Comparison of ENCODE assay signal across 1 cellular context in the genomic region with DNA sequence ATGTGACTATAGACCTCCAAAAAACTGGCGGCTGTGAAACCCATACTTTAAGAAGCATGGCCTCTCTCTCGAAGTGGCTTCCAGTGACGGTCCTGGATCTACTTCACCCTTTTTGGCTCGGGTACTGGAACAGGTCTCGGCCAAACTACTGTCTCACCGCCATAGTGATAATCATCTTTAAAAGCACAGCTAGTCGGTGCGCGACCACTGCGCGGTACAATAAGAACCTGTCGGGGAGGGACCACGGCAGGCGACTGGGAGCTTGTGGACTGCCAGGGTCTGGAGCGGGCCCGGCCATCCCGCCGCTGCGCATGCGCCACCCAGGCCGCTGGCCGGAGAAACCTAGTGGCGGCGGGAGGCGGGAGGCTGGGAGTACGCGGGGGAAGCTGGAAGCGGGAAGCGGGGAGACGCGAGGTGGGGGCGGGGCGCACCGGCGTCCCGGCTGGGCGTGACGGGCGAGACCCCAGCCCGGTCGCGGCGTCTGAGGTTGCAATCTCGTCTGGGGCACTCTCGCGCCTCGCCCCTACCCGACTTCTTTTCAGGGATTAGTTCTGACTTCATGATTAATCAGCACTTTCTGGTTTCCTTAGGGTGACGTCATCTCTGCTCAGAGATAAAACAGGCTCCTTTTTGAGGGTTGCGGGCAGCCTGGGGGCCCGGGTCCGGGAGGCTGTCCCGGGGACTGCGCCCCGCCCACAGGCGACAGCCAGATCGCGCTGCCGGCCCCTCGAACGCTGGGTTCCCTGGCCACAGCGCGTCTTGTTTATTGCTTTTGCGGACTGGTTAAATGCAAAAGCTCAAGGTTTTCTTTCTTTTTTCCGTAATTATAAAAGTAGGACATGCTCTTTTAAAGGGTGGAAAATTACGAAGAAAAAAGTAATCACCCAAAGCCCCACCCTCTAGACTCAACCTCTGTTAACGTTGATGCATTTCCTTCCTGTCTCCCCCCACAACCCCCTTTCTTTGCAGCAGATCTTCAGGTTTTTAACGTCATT.
TF ChIP-seq lines count a peak whose summit lies in the region.

No MANE protein-coding gene starts in this region.

TF ChIP-seq in K562, 482 proteins besides CTCF, POLR2A, EP300 and RAD21 (continued from another document and continues in another):
- TF ChIP-seq, protein P1, sequence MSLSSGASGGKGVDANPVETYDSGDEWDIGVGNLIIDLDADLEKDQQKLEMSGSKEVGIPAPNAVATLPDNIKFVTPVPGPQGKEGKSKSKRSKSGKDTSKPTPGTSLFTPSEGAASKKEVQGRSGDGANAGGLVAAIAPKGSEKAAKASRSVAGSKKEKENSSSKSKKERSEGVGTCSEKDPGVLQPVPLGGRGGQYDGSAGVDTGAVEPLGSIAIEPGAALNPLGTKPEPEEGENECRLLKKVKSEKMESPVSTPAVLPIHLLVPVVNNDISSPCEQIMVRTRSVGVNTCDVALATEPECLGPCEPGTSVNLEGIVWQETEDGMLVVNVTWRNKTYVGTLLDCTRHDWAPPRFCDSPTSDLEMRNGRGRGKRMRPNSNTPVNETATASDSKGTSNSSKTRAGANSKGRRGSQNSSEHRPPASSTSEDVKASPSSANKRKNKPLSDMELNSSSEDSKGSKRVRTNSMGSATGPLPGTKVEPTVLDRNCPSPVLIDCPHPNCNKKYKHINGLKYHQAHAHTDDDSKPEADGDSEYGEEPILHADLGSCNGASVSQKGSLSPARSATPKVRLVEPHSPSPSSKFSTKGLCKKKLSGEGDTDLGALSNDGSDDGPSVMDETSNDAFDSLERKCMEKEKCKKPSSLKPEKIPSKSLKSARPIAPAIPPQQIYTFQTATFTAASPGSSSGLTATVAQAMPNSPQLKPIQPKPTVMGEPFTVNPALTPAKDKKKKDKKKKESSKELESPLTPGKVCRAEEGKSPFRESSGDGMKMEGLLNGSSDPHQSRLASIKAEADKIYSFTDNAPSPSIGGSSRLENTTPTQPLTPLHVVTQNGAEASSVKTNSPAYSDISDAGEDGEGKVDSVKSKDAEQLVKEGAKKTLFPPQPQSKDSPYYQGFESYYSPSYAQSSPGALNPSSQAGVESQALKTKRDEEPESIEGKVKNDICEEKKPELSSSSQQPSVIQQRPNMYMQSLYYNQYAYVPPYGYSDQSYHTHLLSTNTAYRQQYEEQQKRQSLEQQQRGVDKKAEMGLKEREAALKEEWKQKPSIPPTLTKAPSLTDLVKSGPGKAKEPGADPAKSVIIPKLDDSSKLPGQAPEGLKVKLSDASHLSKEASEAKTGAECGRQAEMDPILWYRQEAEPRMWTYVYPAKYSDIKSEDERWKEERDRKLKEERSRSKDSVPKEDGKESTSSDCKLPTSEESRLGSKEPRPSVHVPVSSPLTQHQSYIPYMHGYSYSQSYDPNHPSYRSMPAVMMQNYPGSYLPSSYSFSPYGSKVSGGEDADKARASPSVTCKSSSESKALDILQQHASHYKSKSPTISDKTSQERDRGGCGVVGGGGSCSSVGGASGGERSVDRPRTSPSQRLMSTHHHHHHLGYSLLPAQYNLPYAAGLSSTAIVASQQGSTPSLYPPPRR (CRISPR knock-in tag; IDR thresholded peaks at IDR 0.05; ENCODE audit: borderline replicate concordance) = no peak
- TF ChIP-seq, protein P2, sequence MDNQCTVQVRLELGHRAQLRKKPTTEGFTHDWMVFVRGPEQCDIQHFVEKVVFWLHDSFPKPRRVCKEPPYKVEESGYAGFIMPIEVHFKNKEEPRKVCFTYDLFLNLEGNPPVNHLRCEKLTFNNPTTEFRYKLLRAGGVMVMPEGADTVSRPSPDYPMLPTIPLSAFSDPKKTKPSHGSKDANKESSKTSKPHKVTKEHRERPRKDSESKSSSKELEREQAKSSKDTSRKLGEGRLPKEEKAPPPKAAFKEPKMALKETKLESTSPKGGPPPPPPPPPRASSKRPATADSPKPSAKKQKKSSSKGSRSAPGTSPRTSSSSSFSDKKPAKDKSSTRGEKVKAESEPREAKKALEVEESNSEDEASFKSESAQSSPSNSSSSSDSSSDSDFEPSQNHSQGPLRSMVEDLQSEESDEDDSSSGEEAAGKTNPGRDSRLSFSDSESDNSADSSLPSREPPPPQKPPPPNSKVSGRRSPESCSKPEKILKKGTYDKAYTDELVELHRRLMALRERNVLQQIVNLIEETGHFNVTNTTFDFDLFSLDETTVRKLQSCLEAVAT (IDR thresholded peaks at IDR 0.05) = no peak
- TF ChIP-seq TEAD2 (tag; IDR thresholded peaks at IDR 0.05) = peak; percentile 37; the same call in 1 of the 2 replicates
- peak; percentile 80 for TF ChIP-seq BRD4 (IDR thresholded peaks at IDR 0.05)
- no peak for TF ChIP-seq ETV5 (CRISPR knock-in tag; IDR thresholded peaks at IDR 0.05; ENCODE audit: low read depth)
- 0 out of 2 replicates have a peak, but pooled peaks have one; percentile 60 for TF ChIP-seq HIVEP1 (CRISPR knock-in tag; IDR thresholded peaks at IDR 0.05)
- no peak for TF ChIP-seq SLC30A9 (CRISPR knock-in tag; IDR thresholded peaks at IDR 0.05)
- peak; percentile 29 for TF ChIP-seq KDM5B (IDR thresholded peaks at IDR 0.05; ENCODE audit: insufficient replicate concordance, low read depth, low read length)
- peak; percentile 39 for TF ChIP-seq POLR2AphosphoS5 (IDR thresholded peaks at IDR 0.05; ENCODE audit: control insufficient read depth, insufficient read depth, low read depth, low read length)
- no peak; the same call in 1 of the 2 replicates for TF ChIP-seq ZNF232 (CRISPR knock-in tag; IDR thresholded peaks at IDR 0.05)
- no peak for TF ChIP-seq SRSF9 (IDR thresholded peaks at IDR 0.05; ENCODE audit: borderline replicate concordance, low read depth, low read length)
- TF ChIP-seq, protein P3, sequence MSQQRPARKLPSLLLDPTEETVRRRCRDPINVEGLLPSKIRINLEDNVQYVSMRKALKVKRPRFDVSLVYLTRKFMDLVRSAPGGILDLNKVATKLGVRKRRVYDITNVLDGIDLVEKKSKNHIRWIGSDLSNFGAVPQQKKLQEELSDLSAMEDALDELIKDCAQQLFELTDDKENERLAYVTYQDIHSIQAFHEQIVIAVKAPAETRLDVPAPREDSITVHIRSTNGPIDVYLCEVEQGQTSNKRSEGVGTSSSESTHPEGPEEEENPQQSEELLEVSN (IDR thresholded peaks at IDR 0.05; ENCODE audit: borderline replicate concordance in 1 of 2, extremely low read depth in 1 of 2, insufficient read depth in 1 of 2, insufficient read length in 1 of 2, low read depth in 1 of 2, low read length in 1 of 2, poor library complexity in 1 of 2, severe bottlenecking in 1 of 2) = peak; percentile 74 to 95
- TF ChIP-seq ZSCAN32 (CRISPR knock-in tag; IDR thresholded peaks at IDR 0.05) = no peak
- peak; percentile 57 for TF ChIP-seq CBFA2T3 (IDR thresholded peaks at IDR 0.05)
- no peak for TF ChIP-seq ZNF354B (CRISPR knock-in tag; IDR thresholded peaks at IDR 0.05)
- TF ChIP-seq TAL1 (IDR thresholded peaks at IDR 0.05) = no peak
- TF ChIP-seq SMAD4 (CRISPR knock-in tag; conservative IDR thresholded peaks at IDR 0.05) = peak; percentile 96
- TF ChIP-seq, protein P4, sequence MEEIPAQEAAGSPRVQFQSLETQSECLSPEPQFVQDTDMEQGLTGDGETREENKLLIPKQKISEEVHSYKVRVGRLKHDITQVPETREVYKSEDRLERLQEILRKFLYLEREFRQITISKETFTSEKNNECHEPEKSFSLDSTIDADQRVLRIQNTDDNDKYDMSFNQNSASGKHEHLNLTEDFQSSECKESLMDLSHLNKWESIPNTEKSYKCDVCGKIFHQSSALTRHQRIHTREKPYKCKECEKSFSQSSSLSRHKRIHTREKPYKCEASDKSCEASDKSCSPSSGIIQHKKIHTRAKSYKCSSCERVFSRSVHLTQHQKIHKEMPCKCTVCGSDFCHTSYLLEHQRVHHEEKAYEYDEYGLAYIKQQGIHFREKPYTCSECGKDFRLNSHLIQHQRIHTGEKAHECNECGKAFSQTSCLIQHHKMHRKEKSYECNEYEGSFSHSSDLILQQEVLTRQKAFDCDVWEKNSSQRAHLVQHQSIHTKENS (CRISPR knock-in tag; IDR thresholded peaks at IDR 0.05) = no peak
- TF ChIP-seq EWSR1 (IDR thresholded peaks at IDR 0.05; ENCODE audit: borderline replicate concordance, low read depth, partially characterized antibody) = no peak
- TF ChIP-seq, protein P5, sequence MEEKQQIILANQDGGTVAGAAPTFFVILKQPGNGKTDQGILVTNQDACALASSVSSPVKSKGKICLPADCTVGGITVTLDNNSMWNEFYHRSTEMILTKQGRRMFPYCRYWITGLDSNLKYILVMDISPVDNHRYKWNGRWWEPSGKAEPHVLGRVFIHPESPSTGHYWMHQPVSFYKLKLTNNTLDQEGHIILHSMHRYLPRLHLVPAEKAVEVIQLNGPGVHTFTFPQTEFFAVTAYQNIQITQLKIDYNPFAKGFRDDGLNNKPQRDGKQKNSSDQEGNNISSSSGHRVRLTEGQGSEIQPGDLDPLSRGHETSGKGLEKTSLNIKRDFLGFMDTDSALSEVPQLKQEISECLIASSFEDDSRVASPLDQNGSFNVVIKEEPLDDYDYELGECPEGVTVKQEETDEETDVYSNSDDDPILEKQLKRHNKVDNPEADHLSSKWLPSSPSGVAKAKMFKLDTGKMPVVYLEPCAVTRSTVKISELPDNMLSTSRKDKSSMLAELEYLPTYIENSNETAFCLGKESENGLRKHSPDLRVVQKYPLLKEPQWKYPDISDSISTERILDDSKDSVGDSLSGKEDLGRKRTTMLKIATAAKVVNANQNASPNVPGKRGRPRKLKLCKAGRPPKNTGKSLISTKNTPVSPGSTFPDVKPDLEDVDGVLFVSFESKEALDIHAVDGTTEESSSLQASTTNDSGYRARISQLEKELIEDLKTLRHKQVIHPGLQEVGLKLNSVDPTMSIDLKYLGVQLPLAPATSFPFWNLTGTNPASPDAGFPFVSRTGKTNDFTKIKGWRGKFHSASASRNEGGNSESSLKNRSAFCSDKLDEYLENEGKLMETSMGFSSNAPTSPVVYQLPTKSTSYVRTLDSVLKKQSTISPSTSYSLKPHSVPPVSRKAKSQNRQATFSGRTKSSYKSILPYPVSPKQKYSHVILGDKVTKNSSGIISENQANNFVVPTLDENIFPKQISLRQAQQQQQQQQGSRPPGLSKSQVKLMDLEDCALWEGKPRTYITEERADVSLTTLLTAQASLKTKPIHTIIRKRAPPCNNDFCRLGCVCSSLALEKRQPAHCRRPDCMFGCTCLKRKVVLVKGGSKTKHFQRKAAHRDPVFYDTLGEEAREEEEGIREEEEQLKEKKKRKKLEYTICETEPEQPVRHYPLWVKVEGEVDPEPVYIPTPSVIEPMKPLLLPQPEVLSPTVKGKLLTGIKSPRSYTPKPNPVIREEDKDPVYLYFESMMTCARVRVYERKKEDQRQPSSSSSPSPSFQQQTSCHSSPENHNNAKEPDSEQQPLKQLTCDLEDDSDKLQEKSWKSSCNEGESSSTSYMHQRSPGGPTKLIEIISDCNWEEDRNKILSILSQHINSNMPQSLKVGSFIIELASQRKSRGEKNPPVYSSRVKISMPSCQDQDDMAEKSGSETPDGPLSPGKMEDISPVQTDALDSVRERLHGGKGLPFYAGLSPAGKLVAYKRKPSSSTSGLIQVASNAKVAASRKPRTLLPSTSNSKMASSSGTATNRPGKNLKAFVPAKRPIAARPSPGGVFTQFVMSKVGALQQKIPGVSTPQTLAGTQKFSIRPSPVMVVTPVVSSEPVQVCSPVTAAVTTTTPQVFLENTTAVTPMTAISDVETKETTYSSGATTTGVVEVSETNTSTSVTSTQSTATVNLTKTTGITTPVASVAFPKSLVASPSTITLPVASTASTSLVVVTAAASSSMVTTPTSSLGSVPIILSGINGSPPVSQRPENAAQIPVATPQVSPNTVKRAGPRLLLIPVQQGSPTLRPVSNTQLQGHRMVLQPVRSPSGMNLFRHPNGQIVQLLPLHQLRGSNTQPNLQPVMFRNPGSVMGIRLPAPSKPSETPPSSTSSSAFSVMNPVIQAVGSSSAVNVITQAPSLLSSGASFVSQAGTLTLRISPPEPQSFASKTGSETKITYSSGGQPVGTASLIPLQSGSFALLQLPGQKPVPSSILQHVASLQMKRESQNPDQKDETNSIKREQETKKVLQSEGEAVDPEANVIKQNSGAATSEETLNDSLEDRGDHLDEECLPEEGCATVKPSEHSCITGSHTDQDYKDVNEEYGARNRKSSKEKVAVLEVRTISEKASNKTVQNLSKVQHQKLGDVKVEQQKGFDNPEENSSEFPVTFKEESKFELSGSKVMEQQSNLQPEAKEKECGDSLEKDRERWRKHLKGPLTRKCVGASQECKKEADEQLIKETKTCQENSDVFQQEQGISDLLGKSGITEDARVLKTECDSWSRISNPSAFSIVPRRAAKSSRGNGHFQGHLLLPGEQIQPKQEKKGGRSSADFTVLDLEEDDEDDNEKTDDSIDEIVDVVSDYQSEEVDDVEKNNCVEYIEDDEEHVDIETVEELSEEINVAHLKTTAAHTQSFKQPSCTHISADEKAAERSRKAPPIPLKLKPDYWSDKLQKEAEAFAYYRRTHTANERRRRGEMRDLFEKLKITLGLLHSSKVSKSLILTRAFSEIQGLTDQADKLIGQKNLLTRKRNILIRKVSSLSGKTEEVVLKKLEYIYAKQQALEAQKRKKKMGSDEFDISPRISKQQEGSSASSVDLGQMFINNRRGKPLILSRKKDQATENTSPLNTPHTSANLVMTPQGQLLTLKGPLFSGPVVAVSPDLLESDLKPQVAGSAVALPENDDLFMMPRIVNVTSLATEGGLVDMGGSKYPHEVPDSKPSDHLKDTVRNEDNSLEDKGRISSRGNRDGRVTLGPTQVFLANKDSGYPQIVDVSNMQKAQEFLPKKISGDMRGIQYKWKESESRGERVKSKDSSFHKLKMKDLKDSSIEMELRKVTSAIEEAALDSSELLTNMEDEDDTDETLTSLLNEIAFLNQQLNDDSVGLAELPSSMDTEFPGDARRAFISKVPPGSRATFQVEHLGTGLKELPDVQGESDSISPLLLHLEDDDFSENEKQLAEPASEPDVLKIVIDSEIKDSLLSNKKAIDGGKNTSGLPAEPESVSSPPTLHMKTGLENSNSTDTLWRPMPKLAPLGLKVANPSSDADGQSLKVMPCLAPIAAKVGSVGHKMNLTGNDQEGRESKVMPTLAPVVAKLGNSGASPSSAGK (IDR thresholded peaks at IDR 0.05) = peak; percentile 91
- TF ChIP-seq, protein P6, sequence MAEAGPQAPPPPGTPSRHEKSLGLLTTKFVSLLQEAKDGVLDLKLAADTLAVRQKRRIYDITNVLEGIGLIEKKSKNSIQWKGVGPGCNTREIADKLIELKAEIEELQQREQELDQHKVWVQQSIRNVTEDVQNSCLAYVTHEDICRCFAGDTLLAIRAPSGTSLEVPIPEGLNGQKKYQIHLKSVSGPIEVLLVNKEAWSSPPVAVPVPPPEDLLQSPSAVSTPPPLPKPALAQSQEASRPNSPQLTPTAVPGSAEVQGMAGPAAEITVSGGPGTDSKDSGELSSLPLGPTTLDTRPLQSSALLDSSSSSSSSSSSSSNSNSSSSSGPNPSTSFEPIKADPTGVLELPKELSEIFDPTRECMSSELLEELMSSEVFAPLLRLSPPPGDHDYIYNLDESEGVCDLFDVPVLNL (CRISPR knock-in tag; IDR thresholded peaks at IDR 0.05; ENCODE audit: low read depth) = no peak
